8 cellular contexts compared by ENCODE assay signal in genomic region chr1:114510235-114511047, GRCh38. TPM values are rescaled to one million over a fixed set of nuclear protein-coding genes. Genes with fewer than 3 reads are reported as not detected.
DNase-seq lines count a peak whose midpoint lies in the region; ATAC-seq and TF ChIP-seq lines count a peak whose summit lies in the region.

No MANE protein-coding gene starts in this region.

- peak overlapping the region; percentile 91 for H3K4me3 ChIP-seq in GM23248
- peak overlapping the region; percentile 98 for H3K4me3 ChIP-seq in left lung

- POLR2A ChIA-PET in GM10248 (lab: Yijun Ruan, JAX) = interaction anchor here (0.6 to 0.7 kb wide), 2 partner anchors 21 to 1236 kb away, joined by 3 to 4 read pairs; no protein-coding TSS in a partner anchor

- CTCF ChIA-PET in GM10248 (lab: Yijun Ruan, JAX) = interaction anchor here (0.8 to 1.4 kb wide), 6 partner anchors 10 to 228 kb away, joined by 3 to 5 read pairs (median 3); no protein-coding TSS in a partner anchor

- intact Hi-C loops in left lung (cut with DNase I) = no loop called here

- DNase-seq in GM10248 (ENCODE audit: extremely low spot score) (peak; percentile 31), GM23248 (peak; percentile 69), KBM-7 (peak; percentile 62), cerebellum (ENCODE audit: low spot score) (peak; percentile 63), left lung (peak; percentile 55 to 90), amniotic stem cell (lab: John Stamatoyannopoulos, UW) (no peak)
- peak; percentile 8 to 28 for DNase-seq in stimulated activated CD4-positive, alpha-beta T cell treated with anti-CD3 and anti-CD28 coated beads, Interleukin-2, amount 100 ng/mL, for 48 hours

- H4K20me1 ChIP-seq in GM23248 (ENCODE audit: insufficient read depth) = peaks cover 9% of the 10 kb centered on the region

- WGBS in GM23248 (ENCODE audit: low coverage in 1 of 2, low lambda C conversion rate in 2 of 2, missing lambda C conversion rate in 2 of 2), 2 experiments = 1 to 2% methylated on average over 37 to 75 of the region's 75 CpGs

- peaks cover 25% of the 10 kb centered on the region for H3K4me1 ChIP-seq in GM23248 (ENCODE audit: insufficient read depth)
- peaks cover 24 to 44% of the 10 kb centered on the region in 2 donors for H3K4me1 ChIP-seq in left lung

- in situ Hi-C loops in GM23248 (cut with MboI) (no loop called here), KBM-7 (cut with MboI; ENCODE audit: low pct_unique_long_range_greater_than_20kb, low sequenced_read_pairs) (no loop called here)

- H3F3A ChIP-seq in GM23248 (ENCODE audit: insufficient read depth) = 0 out of 2 replicates have a peak, but pooled peaks cover 6% of the 10 kb centered on the region

- H3K36me3 ChIP-seq in GM23248 (ENCODE audit: low read depth) (peaks cover 4% of the 10 kb centered on the region; the same call in 1 of the 2 replicates), left lung (peaks cover 0 to 7% of the 10 kb centered on the region in 2 donors)

- H3K9me2 ChIP-seq in GM23248 (ENCODE audit: insufficient read depth) = no peaks in the 10 kb centered on the region

- H3K9me3 ChIP-seq in GM23248 (ENCODE audit: low read depth) = no peaks in the 10 kb centered on the region
- no peaks in the 10 kb centered on the region for H3K9me3 ChIP-seq in left lung

- H3K4me2 ChIP-seq in GM23248 (ENCODE audit: unreplicated experiment) = peak overlapping the region; percentile 85

- no peak for TF ChIP-seq CTCF in GM10248 (IDR thresholded peaks at IDR 0.05; ENCODE audit: control extremely low read depth, extremely low read depth, low read depth, missing control alignments)
- TF ChIP-seq CTCF in VCaP (conservative IDR thresholded peaks at IDR 0.05) = no peak
- no peak for TF ChIP-seq CTCF in left lung (IDR thresholded peaks at IDR 0.05)

- H3K27ac ChIP-seq in GM23248 = peak overlapping the region; percentile 69
- H3K27ac ChIP-seq in VCaP = peak overlapping the region; percentile 93
- H3K27ac ChIP-seq in left lung = peak overlapping the region; percentile 97 to 98

- H3K79me2 ChIP-seq in GM23248 (ENCODE audit: insufficient read depth) = peaks cover 53% of the 10 kb centered on the region

- ATAC-seq in left lung = peak; percentile 68

- peak overlapping the region; percentile 87 for H3K9ac ChIP-seq in GM23248

- H3K27me3 ChIP-seq in GM23248 (replicated peaks; ENCODE audit: insufficient read depth) (no peaks in the 10 kb centered on the region), left lung (no peaks in the 10 kb centered on the region)

- H2AFZ ChIP-seq in GM23248 = peak overlapping the region; percentile 81

RNA-seq across cellular contexts. Expression of gene TRIM33, which starts 0.6 kb away (rescaled TPM):
- 17.6 and 19.7 TPM in 2 replicates for total RNA-seq in GM23248 (2014; rRNA removed; shearing (Covaris generic))
- polyA plus RNA-seq in GM23248 (2016; fragmentation: Nextera tagmentation; extraction: Ambion mirVana) = 7.9 and 10.6 TPM in 2 replicates
- 85.7 TPM for total RNA-seq in cerebellum
- 10 to 100 TPM; 26.7 to 32.9 TPM for total RNA-seq in left lung
